28 cellular contexts compared by ENCODE assay signal in genomic region chr16:77457046-77457445, GRCh38. TPM values are rescaled to one million over a fixed set of nuclear protein-coding genes. Genes with fewer than 3 reads are reported as not detected.
A peak's percentile ranks its signal among the peaks of the same experiment; 100 is the strongest.
DNase-seq lines count a peak whose midpoint lies in the region; ATAC-seq, FAIRE-seq and TF ChIP-seq lines count a peak whose summit lies in the region.
"Had no signal": no experiment of that assay in that cellular context is flagged by ENCODE, and none has a peak within 500 bp of the region (broad histone marks: within the 10 kb centered on the region; RNA-seq: fewer than 3 reads in every experiment).

No MANE protein-coding gene starts in this region.

- TF ChIP-seq CTCF in endothelial cell of umbilical vein (IDR thresholded peaks at IDR 0.05; ENCODE audit: extremely low read depth in 1 of 2, insufficient read depth in 1 of 2, low read depth in 1 of 2, low read length in 2 of 2) = no peak
- no peak for TF ChIP-seq CTCF in PC-3 (conservative IDR thresholded peaks at IDR 0.05; ENCODE audit: low read depth, low read length)

- no peak overlapping the region for H3K14ac ChIP-seq in trophoblast cell (ENCODE audit: low read length)

- no peaks in the 10 kb centered on the region for H3K9me2 ChIP-seq in PC-3 (replicated peaks; ENCODE audit: low read length)

- H3K9me3 ChIP-seq in endothelial cell of umbilical vein (replicated peaks; ENCODE audit: control insufficient read depth, insufficient read depth, low read length) (no peaks in the 10 kb centered on the region), trophoblast cell (ENCODE audit: insufficient read depth, low read depth, low read length) (no peaks in the 10 kb centered on the region), PC-3 (ENCODE audit: low read length) (no peaks in the 10 kb centered on the region)
- H3K9me3 ChIP-seq: left ventricle myocardium inferior, ovary, thyroid gland had no signal

- no peak overlapping the region for H4K8ac ChIP-seq in trophoblast cell (ENCODE audit: low read depth, low read length)

- H3K79me2 ChIP-seq in endothelial cell of umbilical vein (ENCODE audit: control insufficient read depth, insufficient read depth, low read length) = no peaks in the 10 kb centered on the region
- H3K79me2 ChIP-seq in trophoblast cell (ENCODE audit: control insufficient read depth, insufficient read depth, low read length, poor library complexity) = no peaks in the 10 kb centered on the region
- H3K79me2 ChIP-seq in PC-3 (ENCODE audit: low read length) = no peaks in the 10 kb centered on the region
- H3K79me2 ChIP-seq: hepatocyte had no signal

- no peaks in the 10 kb centered on the region for H3K27me3 ChIP-seq in endothelial cell of umbilical vein (ENCODE audit: control insufficient read depth in 2 of 2, insufficient read depth in 2 of 2, low read length in 2 of 2)
- no peaks in the 10 kb centered on the region for H3K27me3 ChIP-seq in trophoblast cell (ENCODE audit: insufficient read depth, low read length)
- no peaks in the 10 kb centered on the region for H3K27me3 ChIP-seq in PC-3 (ENCODE audit: low read length)
- H3K27me3 ChIP-seq: foreskin keratinocyte, hepatocyte, ovary, thyroid gland had no signal

- CTCF ChIA-PET in endothelial cell of umbilical vein (lab: Charles Lee) (interaction anchor here (0.6 to 3.4 kb wide), 12 partner anchors 9 to 221 kb away, joined by 3 to 14 read pairs (median 3); no protein-coding TSS in a partner anchor), PC-3 (lab: Charles Lee) (no interaction called here)

- H4K91ac ChIP-seq in trophoblast cell (ENCODE audit: low read depth, low read length) = no peak overlapping the region

- H3F3A ChIP-seq in PC-3 (ENCODE audit: low read length, unreplicated experiment) = no peaks in the 10 kb centered on the region

- no peak overlapping the region for H3K18ac ChIP-seq in trophoblast cell (ENCODE audit: low read length)

- H3K9ac ChIP-seq in endothelial cell of umbilical vein (replicated peaks; ENCODE audit: extremely low read depth, insufficient read depth, low read length) (peak overlapping the region; percentile 94), trophoblast cell (ENCODE audit: low read length) (no peak overlapping the region), PC-3 (ENCODE audit: low read length) (no peak overlapping the region)

- H2BK12ac ChIP-seq in trophoblast cell (ENCODE audit: low read length) = no peak overlapping the region

- no peak overlapping the region for H3K23ac ChIP-seq in trophoblast cell (ENCODE audit: low read length)

- no peak overlapping the region for H3K4ac ChIP-seq in trophoblast cell (ENCODE audit: low read depth, low read length)

- TF ChIP-seq POLR2A in endothelial cell of umbilical vein (IDR thresholded peaks at IDR 0.05; ENCODE audit: low read depth, low read length) = no peak

- POLR2A ChIA-PET in endothelial cell of umbilical vein (lab: Charles Lee) = interaction anchor here (0.6 kb wide), 1 partner anchor 76 kb away, joined by 7 read pairs; no protein-coding TSS in a partner anchor
- POLR2A ChIA-PET in PC-3 (lab: Charles Lee; ENCODE audit: unreplicated experiment) = no interaction called here

- H3K36me3 ChIP-seq in endothelial cell of umbilical vein (ENCODE audit: control insufficient read depth in 2 of 2, extremely low read depth in 1 of 2, insufficient read depth in 2 of 2, low read length in 2 of 2) = no peaks in the 10 kb centered on the region
- no peaks in the 10 kb centered on the region for H3K36me3 ChIP-seq in trophoblast cell (ENCODE audit: control insufficient read depth in 1 of 2, insufficient read depth in 2 of 2, low read length in 2 of 2)
- H3K36me3 ChIP-seq in PC-3 (ENCODE audit: low read depth, low read length) = no peaks in the 10 kb centered on the region
- H3K36me3 ChIP-seq: left ventricle myocardium inferior, ovary, thyroid gland had no signal

- no peak overlapping the region for H2AK5ac ChIP-seq in trophoblast cell (ENCODE audit: low read length)

- peak; percentile 85 for FAIRE-seq in endothelial cell of umbilical vein (lab: Jason Lieb, UNC)

- H3K4me2 ChIP-seq in endothelial cell of umbilical vein (ENCODE audit: insufficient read depth, low read length) (peak overlapping the region; percentile 93), trophoblast cell (ENCODE audit: low read length) (no peak overlapping the region), PC-3 (ENCODE audit: low read length) (no peak overlapping the region)
- H3K4me2 ChIP-seq: GM23338, hepatocyte had no signal

- H2AFZ ChIP-seq in endothelial cell of umbilical vein (ENCODE audit: low read depth, low read length) (peak overlapping the region; percentile 30), trophoblast cell (ENCODE audit: insufficient read depth, low read length, poor library complexity) (no peak overlapping the region), PC-3 (ENCODE audit: low read length) (no peak overlapping the region)
- H2AFZ ChIP-seq: GM23338, hepatocyte had no signal

- H2BK5ac ChIP-seq in trophoblast cell (ENCODE audit: low read depth, low read length, poor library complexity) = no peak overlapping the region

- H4K20me1 ChIP-seq in endothelial cell of umbilical vein (replicated peaks; ENCODE audit: control insufficient read depth, extremely low read depth, insufficient read depth, low read length) = no peaks in the 10 kb centered on the region
- no peaks in the 10 kb centered on the region for H4K20me1 ChIP-seq in PC-3 (ENCODE audit: low read length)

- H4K12ac ChIP-seq in trophoblast cell (ENCODE audit: low read depth, low read length) = no peak overlapping the region

- peak overlapping the region; percentile 55 for H2BK120ac ChIP-seq in trophoblast cell (ENCODE audit: insufficient read depth, low read length, poor library complexity)

- H3K27ac ChIP-seq in endothelial cell of umbilical vein (ENCODE audit: insufficient read depth, low read depth, low read length) (peak overlapping the region; percentile 95), trophoblast cell (ENCODE audit: low read depth, low read length) (no peak overlapping the region), PC-3 (ENCODE audit: low read length) (no peak overlapping the region)
- H3K27ac ChIP-seq: foreskin keratinocyte, hepatocyte, left ventricle myocardium inferior, ovary, thyroid gland had no signal

- dilution Hi-C loops in endothelial cell of umbilical vein (cut with MboI; ENCODE audit: extremely low pct_ligation_motif_present, low sequenced_read_pairs) = no loop called here

- H3K79me1 ChIP-seq in trophoblast cell (ENCODE audit: low read length) = no peaks in the 10 kb centered on the region

- H3K9me1 ChIP-seq in endothelial cell of umbilical vein (replicated peaks; ENCODE audit: control insufficient read depth, extremely low read depth, insufficient read depth, low read length) = no peaks in the 10 kb centered on the region

- no peak for ATAC-seq in PC-3
- ATAC-seq: activated T-helper 17 cell treated with anti-CD3 and anti-CD28 coated beads, Interleukin-2, amount 50 U/mL, for 72 hours; foreskin keratinocyte; GM23338; naive thymus-derived CD8-positive, alpha-beta T cell; SK-N-SH treated with all-trans-retinoic acid at 6 μM for 48 hours had no signal

- WGBS in trophoblast cell (ENCODE audit: extremely low coverage, insufficient coverage, insufficient read length) = no CpG with 5 or more reads among the region's 5 CpGs

- peak overlapping the region in 1 of 3 experiments; percentile 60 for H3K4me3 ChIP-seq in endothelial cell of umbilical vein (replicated peaks in 1 of 3; ENCODE audit: insufficient read depth in 1 of 3, low read depth in 1 of 3, low read length in 3 of 3)
- H3K4me3 ChIP-seq in trophoblast cell (ENCODE audit: low read depth, low read length) = no peak overlapping the region
- H3K4me3 ChIP-seq in PC-3 (ENCODE audit: low read length) = no peak overlapping the region
- H3K4me3 ChIP-seq: GM23338, hepatocyte, left ventricle myocardium inferior, ovary, thyroid gland had no signal

- peaks cover 19% of the 10 kb centered on the region for H3K4me1 ChIP-seq in endothelial cell of umbilical vein (ENCODE audit: control insufficient read depth, extremely low read depth, insufficient read depth, low read length)
- H3K4me1 ChIP-seq in trophoblast cell (ENCODE audit: control insufficient read depth in 1 of 2, insufficient read depth in 2 of 2, low read length in 2 of 2) = peaks cover 0 to 4% of the 10 kb centered on the region in 2 experiments
- H3K4me1 ChIP-seq in PC-3 (ENCODE audit: insufficient read depth, low read length) = no peaks in the 10 kb centered on the region
- H3K4me1 ChIP-seq: foreskin keratinocyte, left ventricle myocardium inferior, thyroid gland had no signal

- intact Hi-C loops in endothelial cell of umbilical vein (cut with micrococcal nuclease) = loop anchor here (1.0 to 2.0 kb wide), 6 partner anchors 42 to 221 kb away; no protein-coding TSS in a partner anchor
- intact Hi-C loops in PC-3 (cut with micrococcal nuclease) = no loop called here

- DNase-seq in HT1080 (ENCODE audit: low read depth) = peak; percentile 88
- peak; percentile 3 for DNase-seq in RPMI7951 (ENCODE audit: low read depth)
- peak; percentile 93 for DNase-seq in endothelial cell of umbilical vein (ENCODE audit: low read depth, low spot score)
- DNase-seq in trophoblast cell = no peak
- no peak for DNase-seq in stimulated activated CD8-positive, alpha-beta memory T cell treated with anti-CD3 and anti-CD28 coated beads, Interleukin-4, amount 100 ng/mL, for 48 hours
- DNase-seq in PC-3 = no peak
- no peak for DNase-seq in Ammon's horn (ENCODE audit: low spot score)
- DNase-seq: activated CD4-positive, alpha-beta T cell treated with anti-CD3 and anti-CD28 coated beads, Interleukin-2, amount 50 U/mL, for 1 hour; activated CD8-positive, alpha-beta memory T cell treated with anti-CD3 and anti-CD28 coated beads, Interleukin-2, amount 50 U/mL, for 4 hours; aorta; CD4-positive, alpha-beta memory T cell; foreskin keratinocyte; GF-D8; IMR-90; left ventricle myocardium inferior; naive thymus-derived CD8-positive, alpha-beta T cell; NCI-H1105 treated with DMSO at 0.1 percent for 48 hours; NCI-H2029; NCI-H446; ovary; RPMI8226; stimulated activated CD4-positive, alpha-beta T cell treated with anti-CD3 and anti-CD28 coated beads, Interleukin-4, amount 100 ng/mL, for 24 hours; stimulated activated naive CD4-positive, alpha-beta T cell treated with Interleukin-2 at 50 U/mL for 16 hours; thyroid gland had no signal

- BruUV-seq in endothelial cell of umbilical vein (replicated peaks; lab: Mats Ljungman, UMichigan) (no TSS peak), PC-3 (replicated peaks; lab: Mats Ljungman, UMichigan) (no TSS peak)

RNA-seq across cellular contexts. Expression of gene ADAMTS18, which starts 22.2 kb away (rescaled TPM):
- total RNA-seq in HT1080 (2014; rRNA removed; shearing (Covaris generic)) = 0.03 and 0.14 TPM in 2 replicates
- polyA plus RNA-seq in HT1080 (2015; cell fraction: cytosol; rRNA removed) = 3.2 and 4.4 TPM in 2 replicates
- 6.0 and 6.3 TPM in 2 replicates for polyA plus RNA-seq in HT1080 (2015; cell fraction: nucleus; rRNA removed)
- not detected in 2 replicates for total RNA-seq in RPMI7951 (2014; rRNA removed; shearing (Covaris generic))
- total RNA-seq in endothelial cell of umbilical vein (2.7 and 27.5 TPM in 2 replicates), PC-3 (2014; rRNA removed) (not detected in 2 replicates)
- 11.7 and 18.4 TPM in 2 replicates for polyA plus RNA-seq in endothelial cell of umbilical vein
- polyA plus RNA-seq in endothelial cell of umbilical vein (2011; cell fraction: cytosol; rRNA removed) = 8.3 and 10.7 TPM in 2 replicates
- 38.9 and 40.0 TPM in 2 replicates for polyA plus RNA-seq in endothelial cell of umbilical vein (2011; cell fraction: nucleus; rRNA removed)
- 6.6 and 10.2 TPM in 2 replicates for polyA plus RNA-seq in endothelial cell of umbilical vein (2012)
- 42.6 and 52.4 TPM in 2 replicates for polyA minus RNA-seq in endothelial cell of umbilical vein
- not detected for polyA minus RNA-seq in endothelial cell of umbilical vein (2011; cell fraction: cytosol; rRNA and poly(A)+ RNA removed)
- 90.4 and 94.0 TPM in 2 replicates for polyA minus RNA-seq in endothelial cell of umbilical vein (2011; cell fraction: nucleus; rRNA and poly(A)+ RNA removed)
- 54.3 and 56.8 TPM in 2 replicates for polyA plus RNA-seq in trophoblast cell (2013)
- total RNA-seq: activated T-helper 17 cell treated with anti-CD3 and anti-CD28 coated beads, Interleukin-2, amount 50 U/mL, for 72 hours; CD4-positive, alpha-beta memory T cell; foreskin keratinocyte; IMR-90; left ventricle myocardium inferior; naive thymus-derived CD8-positive, alpha-beta T cell had no signal
- polyA plus RNA-seq: CD4-positive, alpha-beta memory T cell; foreskin keratinocyte; IMR-90; naive thymus-derived CD8-positive, alpha-beta T cell had no signal

Comparison
In these comparisons a context has a peak if more than half of its experiments do, and no peak if none do; other contexts are left out.
1. DNase-seq: peak in HT1080 (single experiment), RPMI7951 (single experiment) and endothelial cell of umbilical vein (single experiment); none in trophoblast cell (0 of 2), stimulated activated CD8-positive, alpha-beta memory T cell treated with anti-CD3 and anti-CD28 coated beads, Interleukin-4, amount 100 ng/mL, for 48 hours (single experiment), PC-3 (single experiment) and Ammon's horn (single experiment).